In genomic region chr6:90412538-90413369, GRCh38 we compare ENCODE assay signal across 14 cellular contexts.
DNase-seq lines count a peak whose midpoint lies in the region; ATAC-seq and TF ChIP-seq lines count a peak whose summit lies in the region.
"Had no signal": no experiment of that assay in that cellular context is flagged by ENCODE, and none has a peak within 500 bp of the region (broad histone marks: within the 10 kb centered on the region; RNA-seq: fewer than 3 reads in every experiment).

No MANE protein-coding gene starts in this region.

- intact Hi-C loops in sciatic nerve (cut with DNase I) = no loop called here

- TF ChIP-seq CTCF in OCI-LY3 (IDR thresholded peaks at IDR 0.05; ENCODE audit: low read depth, low read length) (no peak), brain (conservative IDR thresholded peaks at IDR 0.05) (no peak), GM13977 (IDR thresholded peaks at IDR 0.05; ENCODE audit: extremely low read depth, insufficient read depth, missing control alignments) (no peak)

- peak; percentile 45 for DNase-seq in activated T-cell treated with anti-CD3 and anti-CD28 coated beads, Interleukin-2, amount 50 U/mL, for 24 hours
- no peak for DNase-seq in activated T-cell treated with anti-CD3 and anti-CD28 coated beads, Interleukin-2, amount 50 U/mL, for 4 hours
- DNase-seq in sciatic nerve (ENCODE audit: low spot score) (no peak), GM13977 (ENCODE audit: low spot score) (no peak)
- DNase-seq: Karpas-422, kidney glomerular epithelial cell, NCI-H524 treated with DMSO at 0.1 percent for 48 hours, posterior cingulate gyrus, spleen had no signal

- peak overlapping the region; percentile 28 for H3K4me3 Mint-ChIP-seq in activated T-cell treated with anti-CD3 and anti-CD28 coated beads, Interleukin-2, amount 50 U/mL, for 24 hours
- no peak overlapping the region for H3K4me3 Mint-ChIP-seq in activated T-cell treated with anti-CD3 and anti-CD28 coated beads, Interleukin-2, amount 50 U/mL, for 4 hours
- H3K4me3 Mint-ChIP-seq in brain = peak overlapping the region in 3 of 5 experiments; percentile 74 to 79 (median 75)

- H3K27ac Mint-ChIP-seq in activated T-cell treated with anti-CD3 and anti-CD28 coated beads, Interleukin-2, amount 50 U/mL, for 24 hours = peak overlapping the region; percentile 90
- peak overlapping the region in 4 of 5 experiments; percentile 88 to 98 (median 92) for H3K27ac Mint-ChIP-seq in brain

- no peak overlapping the region for H2AFZ ChIP-seq in OCI-LY3 (ENCODE audit: low read depth, low read length)

- H3K9me3 ChIP-seq in OCI-LY3 (ENCODE audit: insufficient read depth, low read length) = no peaks in the 10 kb centered on the region
- H3K9me3 ChIP-seq: spleen had no signal

- ATAC-seq in activated T-cell treated with anti-CD3 and anti-CD28 coated beads, Interleukin-2, amount 50 U/mL, for 4 hours = no peak
- ATAC-seq in sciatic nerve (peak; percentile 16), GM19395 (IDR thresholded peaks at IDR 0.05; ENCODE audit: unreplicated experiment) (no peak), HG03442 (IDR thresholded peaks at IDR 0.05; ENCODE audit: unreplicated experiment) (no peak)

- peak overlapping the region; percentile 94 for H3K4me2 ChIP-seq in OCI-LY3 (ENCODE audit: low read length)

- peaks cover 72% of the 10 kb centered on the region for H3K4me1 Mint-ChIP-seq in activated T-cell treated with anti-CD3 and anti-CD28 coated beads, Interleukin-2, amount 50 U/mL, for 24 hours (ENCODE audit: low read depth)
- peaks cover 61% of the 10 kb centered on the region for H3K4me1 Mint-ChIP-seq in activated T-cell treated with anti-CD3 and anti-CD28 coated beads, Interleukin-2, amount 50 U/mL, for 4 hours (ENCODE audit: low read depth)
- H3K4me1 Mint-ChIP-seq in brain = peaks cover 24% of the 10 kb centered on the region

- no peaks in the 10 kb centered on the region for H3K36me3 Mint-ChIP-seq in activated T-cell treated with anti-CD3 and anti-CD28 coated beads, Interleukin-2, amount 50 U/mL, for 24 hours (ENCODE audit: low read depth)
- no peaks in the 10 kb centered on the region for H3K36me3 Mint-ChIP-seq in activated T-cell treated with anti-CD3 and anti-CD28 coated beads, Interleukin-2, amount 50 U/mL, for 4 hours (ENCODE audit: insufficient read depth)
- no peaks in the 10 kb centered on the region for H3K36me3 Mint-ChIP-seq in brain

- H3K27me3 Mint-ChIP-seq in activated T-cell treated with anti-CD3 and anti-CD28 coated beads, Interleukin-2, amount 50 U/mL, for 24 hours = no peaks in the 10 kb centered on the region
- no peaks in the 10 kb centered on the region for H3K27me3 Mint-ChIP-seq in activated T-cell treated with anti-CD3 and anti-CD28 coated beads, Interleukin-2, amount 50 U/mL, for 4 hours (ENCODE audit: low read depth)
- peaks cover 6% of the 10 kb centered on the region for H3K27me3 Mint-ChIP-seq in brain

- in situ Hi-C loops in GM13977 (cut with MboI; ENCODE audit: low pct_unique_long_range_greater_than_20kb, low sequenced_read_pairs, unreplicated experiment) = no loop called here

- no peak overlapping the region for H3K4me3 ChIP-seq in OCI-LY3 (ENCODE audit: low read length)

- H3K4me1 ChIP-seq in OCI-LY3 (ENCODE audit: low read length) = peaks cover 57% of the 10 kb centered on the region

- no peaks in the 10 kb centered on the region for H3K36me3 ChIP-seq in OCI-LY3 (replicated peaks; ENCODE audit: low read depth, low read length)
- H3K36me3 ChIP-seq: spleen had no signal

- H3K27me3 ChIP-seq in OCI-LY3 (ENCODE audit: low read depth, low read length) = no peaks in the 10 kb centered on the region
- H3K27me3 ChIP-seq: spleen had no signal

- H3K27ac ChIP-seq in OCI-LY3 (ENCODE audit: low read length) = peak overlapping the region; percentile 88; the same call in 1 of the 2 replicates
- H3K27ac ChIP-seq: coronary artery had no signal

- peak overlapping the region; percentile 55; the same call in 1 of the 2 replicates for H3K9ac ChIP-seq in OCI-LY3 (ENCODE audit: low read length)

- H3K79me2 ChIP-seq in OCI-LY3 (ENCODE audit: low read length) = no peaks in the 10 kb centered on the region

- no peaks in the 10 kb centered on the region for H4K20me1 ChIP-seq in OCI-LY3 (ENCODE audit: insufficient read depth, low read length)

- H3K9me3 Mint-ChIP-seq in activated T-cell treated with anti-CD3 and anti-CD28 coated beads, Interleukin-2, amount 50 U/mL, for 24 hours = no peaks in the 10 kb centered on the region
- no peaks in the 10 kb centered on the region for H3K9me3 Mint-ChIP-seq in activated T-cell treated with anti-CD3 and anti-CD28 coated beads, Interleukin-2, amount 50 U/mL, for 4 hours
- H3K9me3 Mint-ChIP-seq in brain = no peaks in the 10 kb centered on the region
